ENCODE assay signal across 22 cellular contexts in the genomic region with DNA sequence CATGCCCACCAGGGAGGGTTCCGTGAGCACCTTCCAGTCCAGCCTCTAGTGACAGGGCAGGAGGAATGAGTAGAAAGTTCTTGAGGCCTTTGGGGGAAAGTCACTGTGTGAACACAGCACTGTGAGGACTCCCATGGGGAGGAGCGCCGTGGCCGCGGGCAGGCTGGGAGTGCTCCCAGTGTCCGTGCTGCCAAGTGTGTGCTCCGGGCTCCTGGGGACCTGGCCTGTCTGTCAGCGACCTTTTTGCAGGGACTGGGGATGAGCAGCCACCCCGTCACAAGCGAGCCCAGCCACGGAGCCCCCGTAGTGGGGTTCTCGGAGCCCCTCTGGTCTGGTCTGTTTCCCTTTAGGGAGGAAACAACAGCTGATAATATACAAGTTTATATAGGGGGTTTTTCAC. TPM values are rescaled to one million over a fixed set of nuclear protein-coding genes. Genes with fewer than 3 reads are reported as not detected.
"Had no signal": no experiment of that assay in that cellular context is flagged by ENCODE, and none has a peak within 500 bp of the region (broad histone marks: within the 10 kb centered on the region; RNA-seq: fewer than 3 reads in every experiment).

No MANE protein-coding gene starts in this region.

- H3K27me3 Mint-ChIP-seq: activated naive CD8-positive, alpha-beta T cell treated with anti-CD3 and anti-CD28 coated beads for 36 hours; naive thymus-derived CD4-positive, alpha-beta T cell; stimulated activated naive CD8-positive, alpha-beta T cell treated with anti-CD3 and anti-CD28 coated beads, Interleukin-15, amount 100 ng/mL, for 72 hours had no signal

- H3K9ac ChIP-seq: neural progenitor cell had no signal

- ATAC-seq: gastroesophageal sphincter; left cardiac atrium; naive thymus-derived CD4-positive, alpha-beta T cell; stimulated activated effector memory CD8-positive, alpha-beta T cell treated with anti-CD3 and anti-CD28 coated beads, Interleukin-12 subunit alpha, Interleukin-12 subunit beta, amount 100 ng/mL, for 72 hours had no signal

- H3K27me3 ChIP-seq: gastroesophageal sphincter, neural progenitor cell, right atrium auricular region, suprapubic skin, tibial nerve, uterus had no signal

- H3K36me3 ChIP-seq: neural progenitor cell, prostate gland, uterus had no signal

- H3K4me3 ChIP-seq: coronary artery, gastroesophageal sphincter, neural progenitor cell, prostate gland, right atrium auricular region, skin epidermis, suprapubic skin, tibial nerve, uterus had no signal

- H3K9me3 Mint-ChIP-seq: activated naive CD8-positive, alpha-beta T cell treated with anti-CD3 and anti-CD28 coated beads for 36 hours; naive thymus-derived CD4-positive, alpha-beta T cell; neural progenitor cell; stimulated activated effector memory CD8-positive, alpha-beta T cell treated with anti-CD3 and anti-CD28 coated beads, Interleukin-12 subunit alpha, Interleukin-12 subunit beta, amount 100 ng/mL, for 72 hours; stimulated activated naive CD8-positive, alpha-beta T cell treated with anti-CD3 and anti-CD28 coated beads, Interleukin-15, amount 100 ng/mL, for 72 hours had no signal

- H3K4me3 Mint-ChIP-seq: activated naive CD8-positive, alpha-beta T cell treated with anti-CD3 and anti-CD28 coated beads for 36 hours; naive thymus-derived CD4-positive, alpha-beta T cell; neural progenitor cell; stimulated activated effector memory CD8-positive, alpha-beta T cell treated with anti-CD3 and anti-CD28 coated beads, Interleukin-12 subunit alpha, Interleukin-12 subunit beta, amount 100 ng/mL, for 72 hours; stimulated activated naive CD8-positive, alpha-beta T cell treated with anti-CD3 and anti-CD28 coated beads, Interleukin-15, amount 100 ng/mL, for 72 hours had no signal

- H3K4me2 ChIP-seq: neural progenitor cell had no signal

- H3K4me1 Mint-ChIP-seq: activated naive CD8-positive, alpha-beta T cell treated with anti-CD3 and anti-CD28 coated beads for 36 hours; stimulated activated effector memory CD8-positive, alpha-beta T cell treated with anti-CD3 and anti-CD28 coated beads, Interleukin-12 subunit alpha, Interleukin-12 subunit beta, amount 100 ng/mL, for 72 hours; stimulated activated naive CD8-positive, alpha-beta T cell treated with anti-CD3 and anti-CD28 coated beads, Interleukin-15, amount 100 ng/mL, for 72 hours had no signal

- H3K27ac Mint-ChIP-seq: activated naive CD8-positive, alpha-beta T cell treated with anti-CD3 and anti-CD28 coated beads for 36 hours; neural progenitor cell; stimulated activated effector memory CD8-positive, alpha-beta T cell treated with anti-CD3 and anti-CD28 coated beads, Interleukin-12 subunit alpha, Interleukin-12 subunit beta, amount 100 ng/mL, for 72 hours; stimulated activated naive CD8-positive, alpha-beta T cell treated with anti-CD3 and anti-CD28 coated beads, Interleukin-15, amount 100 ng/mL, for 72 hours had no signal

- H3K9me3 ChIP-seq: gastroesophageal sphincter, prostate gland, right atrium auricular region, suprapubic skin, tibial nerve, uterus had no signal

- DNase-seq: activated naive CD4-positive, alpha-beta T cell; activated naive CD8-positive, alpha-beta T cell treated with anti-CD3 and anti-CD28 coated beads for 36 hours; activated T-cell treated with anti-CD3 and anti-CD28 coated beads, Interleukin-2, amount 50 U/mL, for 1 hour; left cardiac atrium; mesendoderm; naive thymus-derived CD4-positive, alpha-beta T cell; stimulated activated CD4-positive, alpha-beta T cell treated with anti-CD3 and anti-CD28 coated beads, Interleukin-2, amount 100 ng/mL, for 24 hours; stimulated activated naive CD8-positive, alpha-beta T cell treated with anti-CD3 and anti-CD28 coated beads, Interleukin-15, amount 100 ng/mL, for 72 hours; T-helper 9 cell; uterus had no signal

- H3K27ac ChIP-seq: coronary artery, epithelial cell of prostate, gastroesophageal sphincter, neural progenitor cell, right atrium auricular region, skin epidermis, suprapubic skin, tibial nerve, uterus had no signal

- H3K4me1 ChIP-seq: gastroesophageal sphincter, uterus had no signal

RNA-seq across cellular contexts. Expression of gene ATP6V1C2, which starts 54.4 kb away (rescaled TPM):
- total RNA-seq: activated naive CD8-positive, alpha-beta T cell treated with anti-CD3 and anti-CD28 coated beads for 36 hours; naive thymus-derived CD4-positive, alpha-beta T cell; osteocyte; T-helper 1 cell treated with Interleukin-12 subunit alpha and Interleukin-12 subunit beta and Interleukin-4 antibody, amounts not matched to agents 30 ng/mL and 1 ng/mL, for 36 hours had no signal
